ENCODE assay signal across 33 cellular contexts in genomic region chr7:116753130-116753529, GRCh38.
"Had no signal": no experiment of that assay in that cellular context is flagged by ENCODE, and none has a peak within 500 bp of the region (broad histone marks: within the 10 kb centered on the region; RNA-seq: fewer than 3 reads in every experiment).

No MANE protein-coding gene starts in this region.

- H3K4me1 Mint-ChIP-seq: naive B cell; naive thymus-derived CD8-positive, alpha-beta T cell; nephron progenitor cell; stimulated activated memory B cell treated with anti-CD40 and anti-IgM and Interleukin-4, amounts not matched to agents 10 μg/mL and 1 μg/mL and 100 μg/mL, for 72 hours had no signal

- H3K27ac ChIP-seq: neutrophil, parathyroid adenoma, psoas muscle, right lobe of liver, stomach, suprapubic skin, testis, tibial artery, transverse colon, upper lobe of right lung had no signal

- H3K9ac ChIP-seq: parathyroid adenoma had no signal

- H3K27me3 Mint-ChIP-seq: progenitor cell of endocrine pancreas, type B pancreatic cell had no signal

- H3K27ac Mint-ChIP-seq: naive B cell; naive thymus-derived CD8-positive, alpha-beta T cell; natural killer cell treated with Interleukin-12 subunit alpha and Interleukin-12 subunit beta and Interleukin-15 and Interleukin-18, amount 100 ng/mL, for 72 hours; progenitor cell of endocrine pancreas; stimulated activated memory B cell treated with anti-CD40 and anti-IgM and Interleukin-4, amounts not matched to agents 10 μg/mL and 1 μg/mL and 100 μg/mL, for 72 hours; stimulated activated naive CD8-positive, alpha-beta T cell treated with anti-CD3 and anti-CD28 coated beads, Interleukin-15, Interleukin-2, amounts not matched to agents 100 ng/mL and 50 ng/mL, for 24 hours; type B pancreatic cell had no signal

- H3K4me3 ChIP-seq: psoas muscle, right lobe of liver, sigmoid colon, skin epidermis, smooth muscle cell, spleen, stomach, suprapubic skin, testis, tibial artery, transverse colon, upper lobe of right lung, uterus had no signal

- DNase-seq: naive B cell; naive thymus-derived CD8-positive, alpha-beta T cell; nephron progenitor cell; nucleus accumbens; psoas muscle; right cardiac atrium; right lobe of liver; sigmoid colon; spleen; stimulated activated CD4-positive, alpha-beta T cell treated with anti-CD3 and anti-CD28 coated beads, Interleukin-12 subunit alpha, Interleukin-12 subunit beta, amount 100 ng/mL, for 4 hours; stimulated activated CD4-positive, alpha-beta T cell treated with anti-CD3 and anti-CD28 coated beads, Interleukin-1b, Interleukin-23, amount 100 ng/mL, for 48 hours; stimulated activated CD4-positive, alpha-beta T cell treated with anti-CD3 and anti-CD28 coated beads, Interleukin-4, amount 100 ng/mL, for 1 hour; stimulated activated CD4-positive, alpha-beta T cell treated with anti-CD3 and anti-CD28 coated beads, Interleukin-4, amount 100 ng/mL, for 4 hours; stimulated activated CD8-positive, alpha-beta memory T cell treated with anti-CD3 and anti-CD28 coated beads, Interleukin-4, amount 100 ng/mL, for 48 hours; stimulated activated naive CD4-positive, alpha-beta T cell treated with Interleukin-2 at 50 U/mL for 16 hours; stomach; substantia nigra; testis; tibial artery; transverse colon; upper lobe of right lung; uterus had no signal

- ATAC-seq: naive thymus-derived CD8-positive, alpha-beta T cell; natural killer cell treated with Interleukin-12 subunit alpha and Interleukin-12 subunit beta and Interleukin-15 and Interleukin-18, amount 100 ng/mL, for 72 hours; psoas muscle; stimulated activated memory B cell treated with anti-CD40 and anti-IgM and Interleukin-4, amounts not matched to agents 10 μg/mL and 1 μg/mL and 100 μg/mL, for 72 hours; upper lobe of right lung had no signal

- H3K27me3 ChIP-seq: neutrophil, right lobe of liver, sigmoid colon, spleen, stomach, suprapubic skin, testis, tibial artery, transverse colon, upper lobe of right lung, uterus had no signal

- H3K36me3 ChIP-seq: neutrophil, sigmoid colon, spleen, stomach, suprapubic skin, tibial artery, transverse colon, upper lobe of right lung, uterus had no signal

- H3K36me3 Mint-ChIP-seq: stimulated activated memory B cell treated with anti-CD40 and anti-IgM and Interleukin-4, amounts not matched to agents 10 μg/mL and 1 μg/mL and 100 μg/mL, for 72 hours had no signal

- H3K9me3 ChIP-seq: neutrophil, psoas muscle, right lobe of liver, sigmoid colon, testis, tibial artery, upper lobe of right lung, uterus had no signal

- H3K4me3 Mint-ChIP-seq: naive B cell; naive thymus-derived CD8-positive, alpha-beta T cell; natural killer cell treated with Interleukin-12 subunit alpha and Interleukin-12 subunit beta and Interleukin-15 and Interleukin-18, amount 100 ng/mL, for 72 hours; nephron progenitor cell; neural crest cell; stimulated activated memory B cell treated with anti-CD40 and anti-IgM and Interleukin-4, amounts not matched to agents 10 μg/mL and 1 μg/mL and 100 μg/mL, for 72 hours; stimulated activated naive CD8-positive, alpha-beta T cell treated with anti-CD3 and anti-CD28 coated beads, Interleukin-15, Interleukin-2, amounts not matched to agents 100 ng/mL and 50 ng/mL, for 24 hours; type B pancreatic cell had no signal

- H3K4me1 ChIP-seq: parathyroid adenoma, psoas muscle, right lobe of liver, sigmoid colon, stomach, suprapubic skin, testis, tibial artery, transverse colon, upper lobe of right lung, uterus had no signal
